Comparison of ENCODE assay signal across 26 cellular contexts in genomic region chr9:92170848-92171247, GRCh38. TPM values are rescaled to one million over a fixed set of nuclear protein-coding genes. Genes with fewer than 3 reads are reported as not detected.
A peak's percentile ranks its signal among the peaks of the same experiment; 100 is the strongest.
DNase-seq lines count a peak whose midpoint lies in the region; ATAC-seq and TF ChIP-seq lines count a peak whose summit lies in the region.
"Had no signal": no experiment of that assay in that cellular context is flagged by ENCODE, and none has a peak within 500 bp of the region (broad histone marks: within the 10 kb centered on the region; RNA-seq: fewer than 3 reads in every experiment).

No MANE protein-coding gene starts in this region.

- DNase-seq in NCI-H1105 treated with DMSO at 0.1 percent for 48 hours (lab: John Stamatoyannopoulos, UW): peak; percentile 0
- DNase-seq in NCI-H1105 (lab: John Stamatoyannopoulos, UW): no peak
- peak; percentile 61 for DNase-seq in KBM-7
- peak; percentile 27 to 34 for DNase-seq in heart right ventricle
- DNase-seq in osteocyte (ENCODE audit: extremely low spot score, unreplicated experiment): peak; percentile 83
- DNase-seq in Karpas-422: no peak
- no peak for DNase-seq in NCI-H510A treated with DMSO at 0.1 percent for 48 hours (lab: John Stamatoyannopoulos, UW)
- no peak for DNase-seq in HFFc6
- DNase-seq: activated CD4-positive, alpha-beta memory T cell treated with anti-CD3 and anti-CD28 coated beads for 36 hours; activated CD4-positive, CD25-positive, alpha-beta regulatory T cell treated with anti-CD3 and anti-CD28 coated beads, Interleukin-2, amount 50 U/mL, for 72 hours; activated CD8-positive, alpha-beta memory T cell treated with anti-CD3 and anti-CD28 coated beads, Interleukin-2, amount 50 U/mL, for 48 hours; activated naive CD4-positive, alpha-beta T cell treated with Interleukin-2 at 50 U/mL for 16 hours; DMS79; effector memory CD8-positive, alpha-beta T cell; left colon; NCI-H1092 treated with DMSO at 0.1 percent for 48 hours; NCI-H2081; NCI-H345; T-helper 2 cell had no signal

- H3K4me1 ChIP-seq in heart right ventricle: peaks cover 0 to 9% (median 0%) of the 10 kb centered on the region in 9 donors
- no peaks in the 10 kb centered on the region for H3K4me1 ChIP-seq in Karpas-422 (ENCODE audit: low read length)
- H3K4me1 ChIP-seq: tibial nerve had no signal

- H3K27me3 ChIP-seq in heart right ventricle: no peaks in the 10 kb centered on the region
- no peaks in the 10 kb centered on the region for H3K27me3 ChIP-seq in Karpas-422 (ENCODE audit: low read length)
- H3K27me3 ChIP-seq: tibial nerve had no signal

- H4K20me1 ChIP-seq in Karpas-422 (ENCODE audit: insufficient read depth, low read depth, low read length): no peaks in the 10 kb centered on the region

- H3K4me3 ChIP-seq in heart right ventricle (no peak overlapping the region), Karpas-422 (ENCODE audit: low read length) (no peak overlapping the region)
- H3K4me3 ChIP-seq: coronary artery, tibial nerve had no signal

- peaks cover 4% of the 10 kb centered on the region for H3K9me3 Mint-ChIP-seq in osteocyte (ENCODE audit: unreplicated experiment)
- H3K9me3 Mint-ChIP-seq in HFFc6: peaks cover 18% of the 10 kb centered on the region
- H3K9me3 Mint-ChIP-seq: activated T-helper 1 cell treated with anti-CD3 and anti-CD28 coated beads, Interleukin-12 subunit alpha, Interleukin-12 subunit beta, Interleukin-2, Interleukin-4 antibody, amounts not matched to agents 30 ng/mL and 10 ng/mL and 1 ng/mL, durations not matched to agents 14 hours and 24 hours and 36 hours had no signal

- H3K36me3 ChIP-seq in heart right ventricle (no peaks in the 10 kb centered on the region), Karpas-422 (ENCODE audit: insufficient read depth, low read length) (no peaks in the 10 kb centered on the region)
- H3K36me3 ChIP-seq: tibial nerve had no signal

- no peak overlapping the region for H3K9ac ChIP-seq in Karpas-422 (ENCODE audit: low read length)

- H3K79me2 ChIP-seq in Karpas-422 (ENCODE audit: low read length): no peaks in the 10 kb centered on the region

- WGBS in heart right ventricle, 2 donors: 28 to 40% methylated on average over 9 of the region's 9 CpGs

- H3K27me3 Mint-ChIP-seq in osteocyte (ENCODE audit: unreplicated experiment) (peaks cover 20% of the 10 kb centered on the region), HFFc6 (ENCODE audit: insufficient read depth) (peaks cover 13% of the 10 kb centered on the region)

- H3K27ac ChIP-seq in heart right ventricle (peak overlapping the region in 1 of 10 donors; percentile 19), Karpas-422 (ENCODE audit: low read length) (no peak overlapping the region)
- H3K27ac ChIP-seq: 22Rv1, C4-2B, coronary artery had no signal

- no peak overlapping the region for H3K4me3 Mint-ChIP-seq in osteocyte (ENCODE audit: unreplicated experiment)
- H3K4me3 Mint-ChIP-seq in HFFc6: no peak overlapping the region
- H3K4me3 Mint-ChIP-seq: activated CD4-positive, alpha-beta memory T cell treated with anti-CD3 and anti-CD28 coated beads for 36 hours; activated T-helper 1 cell treated with anti-CD3 and anti-CD28 coated beads, Interleukin-12 subunit alpha, Interleukin-12 subunit beta, Interleukin-2, Interleukin-4 antibody, amounts not matched to agents 30 ng/mL and 10 ng/mL and 1 ng/mL, durations not matched to agents 14 hours and 24 hours and 36 hours; effector memory CD8-positive, alpha-beta T cell had no signal

- ATAC-seq in heart right ventricle: peak in 7 of 8 donors; percentile 77 to 94 (median 85)
- ATAC-seq: effector memory CD8-positive, alpha-beta T cell; HCT116; left colon; sciatic nerve had no signal

- H3K36me3 Mint-ChIP-seq in osteocyte (ENCODE audit: unreplicated experiment) (no peaks in the 10 kb centered on the region), HFFc6 (ENCODE audit: low read depth) (peaks cover 12% of the 10 kb centered on the region)
- H3K36me3 Mint-ChIP-seq: activated CD4-positive, alpha-beta memory T cell treated with anti-CD3 and anti-CD28 coated beads for 36 hours had no signal

- TF ChIP-seq CTCF in heart right ventricle (IDR thresholded peaks at IDR 0.05) (no peak), osteocyte (IDR thresholded peaks at IDR 0.05) (no peak), HFFc6 (IDR thresholded peaks at IDR 0.05) (no peak)

- H3K27ac Mint-ChIP-seq in osteocyte (ENCODE audit: unreplicated experiment) (no peak overlapping the region), HFFc6 (no peak overlapping the region)
- H3K27ac Mint-ChIP-seq: activated CD4-positive, alpha-beta memory T cell treated with anti-CD3 and anti-CD28 coated beads for 36 hours; activated T-helper 1 cell treated with anti-CD3 and anti-CD28 coated beads, Interleukin-12 subunit alpha, Interleukin-12 subunit beta, Interleukin-2, Interleukin-4 antibody, amounts not matched to agents 30 ng/mL and 10 ng/mL and 1 ng/mL, durations not matched to agents 14 hours and 24 hours and 36 hours; effector memory CD8-positive, alpha-beta T cell had no signal

- intact Hi-C loops in heart right ventricle (cut with DNase I): no loop called here

- H3K4me1 Mint-ChIP-seq in osteocyte (ENCODE audit: unreplicated experiment) (no peaks in the 10 kb centered on the region), HFFc6 (ENCODE audit: low read depth) (no peaks in the 10 kb centered on the region)

- no peaks in the 10 kb centered on the region for H3K9me2 ChIP-seq in Karpas-422 (replicated peaks; ENCODE audit: insufficient read depth, low read length)

- H2AFZ ChIP-seq in Karpas-422 (ENCODE audit: low read length): no peak overlapping the region

- H3K9me3 ChIP-seq in heart right ventricle (peaks cover 0 to 12% (median 8%) of the 10 kb centered on the region in 11 donors), Karpas-422 (ENCODE audit: low read length) (no peaks in the 10 kb centered on the region)

- H3K4me2 ChIP-seq in Karpas-422 (ENCODE audit: low read depth, low read length, poor library complexity, severe bottlenecking): no peak overlapping the region

- in situ Hi-C loops in KBM-7 (cut with MboI; ENCODE audit: low pct_unique_long_range_greater_than_20kb, low sequenced_read_pairs): no loop called here

RNA-seq across cellular contexts. Expression of gene SPTLC1, which starts 55.6 kb away (rescaled TPM):
- 10 to 100 TPM; 17.5 to 28.1 (median 23.0) TPM for total RNA-seq in heart right ventricle
- polyA plus RNA-seq in heart right ventricle: 10 to 100 TPM; 17.1 to 25.5 TPM
- total RNA-seq in osteocyte: 90.7 and 93.9 TPM in 2 replicates
- 46.1 and 47.3 TPM in 2 replicates for total RNA-seq in Karpas-422 (2014; rRNA removed; shearing (Covaris generic); ENCODE audit: low replicate concordance)
- 10 to 100 TPM; 56.2 to 67.2 (median 63.5) TPM for total RNA-seq in HFFc6 (2021; fragmentation: NEBNext Ultra II Directional; extraction: Animal tissue kit (Norgen Biotek cat#: 25700))

Comparison
In these comparisons a context has a peak if more than half of its experiments do, and no peak if none do; other contexts are left out.
1. DNase-seq: peak in NCI-H1105 treated with DMSO at 0.1 percent for 48 hours (single experiment), KBM-7 (single experiment), heart right ventricle (2 of 2) and osteocyte (single experiment); none in NCI-H1105 (single experiment), Karpas-422 (single experiment), NCI-H510A treated with DMSO at 0.1 percent for 48 hours (single experiment) and HFFc6 (single experiment).